Comparison of ENCODE assay signal across 37 cellular contexts in genomic region chr9:72906810-72907209, GRCh38. TPM values are rescaled to one million over a fixed set of nuclear protein-coding genes. Genes with fewer than 3 reads are reported as not detected.
DNase-seq lines count a peak whose midpoint lies in the region; ATAC-seq, FAIRE-seq and TF ChIP-seq lines count a peak whose summit lies in the region.
"Had no signal": no experiment of that assay in that cellular context is flagged by ENCODE, and none has a peak within 500 bp of the region (broad histone marks: within the 10 kb centered on the region; RNA-seq: fewer than 3 reads in every experiment).

No MANE protein-coding gene starts in this region.

- intact Hi-C loops in dendritic cell treated with granulocyte-macrophage colony-stimulating factor and Interleukin-4, amounts not matched to agents 40 ng/mL and 50 ng/mL, for 4 days (cut with micrococcal nuclease): loop anchor here (5.0 kb wide), 1 partner anchor 45 kb away; the partner anchor contains the start of gene ALDH1A1
- intact Hi-C loops in spleen (cut with DNase I; ENCODE audit: low total_unique reads): no loop called here

- POLR2A ChIA-PET in A549 (lab: Yijun Ruan, JAX): no interaction called here

- H4K20me1 ChIP-seq in OCI-LY3 (ENCODE audit: insufficient read depth, low read length) (peaks cover 5% of the 10 kb centered on the region; the same call in 1 of the 2 replicates), smooth muscle cell (ENCODE audit: low read depth) (no peaks in the 10 kb centered on the region)
- H4K20me1 ChIP-seq: BLaER1; BLaER1 treated with 17β-estradiol and CSF1 and Interleukin-3, amounts not matched to agents 10 nM and 100 nM had no signal

- no peaks in the 10 kb centered on the region for H3F3A ChIP-seq in smooth muscle cell (ENCODE audit: low read depth)

- CTCF ChIA-PET in A549 (lab: Yijun Ruan, JAX): interaction anchor here (0.7 to 2.0 kb wide), 4 partner anchors 17 to 80 kb away, joined by 3 to 8 read pairs (median 4); no protein-coding TSS in a partner anchor

- H3K4me3 Mint-ChIP-seq in dendritic cell treated with granulocyte-macrophage colony-stimulating factor and Interleukin-4, amounts not matched to agents 40 ng/mL and 50 ng/mL, for 4 days: peak overlapping the region; percentile 17
- H3K4me3 Mint-ChIP-seq in chondrocyte (ENCODE audit: unreplicated experiment): no peak overlapping the region
- H3K4me3 Mint-ChIP-seq: B cell; CD14-positive monocyte; CD4-positive, alpha-beta memory T cell; CD4-positive, alpha-beta T cell; CD4-positive, CD25-positive, alpha-beta regulatory T cell; CD8-positive, alpha-beta memory T cell; CD8-positive, alpha-beta T cell had no signal

- FAIRE-seq in A549 (lab: Jason Lieb, UNC): no peak
- FAIRE-seq: A204.1, D721Med had no signal

- H3K9ac ChIP-seq in OCI-LY3 (ENCODE audit: low read length): no peak overlapping the region
- no peak overlapping the region for H3K9ac ChIP-seq in smooth muscle cell (ENCODE audit: low read depth)
- H3K9ac ChIP-seq: BLaER1; BLaER1 treated with 17β-estradiol and CSF1 and Interleukin-3, amounts not matched to agents 10 nM and 100 nM had no signal

- no peaks in the 10 kb centered on the region for H3K9me3 Mint-ChIP-seq in dendritic cell treated with granulocyte-macrophage colony-stimulating factor and Interleukin-4, amounts not matched to agents 40 ng/mL and 50 ng/mL, for 4 days
- no peaks in the 10 kb centered on the region for H3K9me3 Mint-ChIP-seq in chondrocyte (ENCODE audit: low read depth)
- H3K9me3 Mint-ChIP-seq: CD14-positive monocyte; CD4-positive, alpha-beta memory T cell; CD4-positive, alpha-beta T cell; CD8-positive, alpha-beta memory T cell; CD8-positive, alpha-beta T cell had no signal

- TF ChIP-seq EP300 in A549 (IDR thresholded peaks at IDR 0.05): no peak

- TF ChIP-seq RAD21 in A549 (conservative IDR thresholded peaks at IDR 0.05 in 1 of 2, IDR thresholded peaks at IDR 0.05 in 1 of 2): no peak

- H3K27ac ChIP-seq in A549: peak overlapping the region; percentile 19 to 63
- H3K27ac ChIP-seq in OCI-LY3 (ENCODE audit: low read length): no peak overlapping the region
- H3K27ac ChIP-seq in spleen: peak overlapping the region in 6 of 8 donors; percentile 16 to 53 (median 42)
- H3K27ac ChIP-seq in smooth muscle cell (ENCODE audit: low read depth): no peak overlapping the region
- H3K27ac ChIP-seq: 22Rv1; BLaER1; BLaER1 treated with 17β-estradiol and CSF1 and Interleukin-3, amounts not matched to agents 10 nM and 100 nM; C4-2B had no signal

- no peak overlapping the region; the same call in 2 of the 3 replicates for H3K4me3 ChIP-seq in A549
- H3K4me3 ChIP-seq in OCI-LY3 (ENCODE audit: low read length): no peak overlapping the region
- H3K4me3 ChIP-seq in spleen: no peak overlapping the region
- no peak overlapping the region for H3K4me3 ChIP-seq in smooth muscle cell
- H3K4me3 ChIP-seq: BLaER1; BLaER1 treated with 17β-estradiol and CSF1 and Interleukin-3, amounts not matched to agents 10 nM and 100 nM had no signal

- TF ChIP-seq POLR2A in A549 (IDR thresholded peaks at IDR 0.05; ENCODE audit: low read length) (no peak), spleen (IDR thresholded peaks at IDR 0.05) (no peak)

- peak overlapping the region; percentile 66 for H3K27ac Mint-ChIP-seq in dendritic cell treated with granulocyte-macrophage colony-stimulating factor and Interleukin-4, amounts not matched to agents 40 ng/mL and 50 ng/mL, for 4 days
- H3K27ac Mint-ChIP-seq in chondrocyte (ENCODE audit: unreplicated experiment): no peak overlapping the region
- H3K27ac Mint-ChIP-seq: B cell; CD4-positive, alpha-beta memory T cell; CD4-positive, alpha-beta T cell; CD4-positive, CD25-positive, alpha-beta regulatory T cell; CD8-positive, alpha-beta memory T cell; CD8-positive, alpha-beta T cell had no signal

- no peaks in the 10 kb centered on the region for H3K79me2 ChIP-seq in OCI-LY3 (ENCODE audit: low read length)
- no peaks in the 10 kb centered on the region for H3K79me2 ChIP-seq in smooth muscle cell (ENCODE audit: low read depth)

- H3K4me1 ChIP-seq in A549 (peaks cover 99% of the 10 kb centered on the region), OCI-LY3 (ENCODE audit: low read length) (peaks cover 24% of the 10 kb centered on the region), spleen (peaks cover 0 to 16% (median 4%) of the 10 kb centered on the region in 6 donors), smooth muscle cell (ENCODE audit: low read depth) (no peaks in the 10 kb centered on the region)
- H3K4me1 ChIP-seq: BE2C; BLaER1; BLaER1 treated with 17β-estradiol and CSF1 and Interleukin-3, amounts not matched to agents 10 nM and 100 nM; Caco-2 had no signal

- DNase-seq in A549 (ENCODE audit: low read depth in 1 of 2, low spot score in 1 of 2) (no peak), spleen (no peak), chondrocyte (ENCODE audit: low spot score) (no peak), smooth muscle cell (lab: John Stamatoyannopoulos, UW; ENCODE audit: unreplicated experiment) (no peak), amniotic stem cell (lab: John Stamatoyannopoulos, UW) (no peak)
- DNase-seq: 8988T; ACHN; AML-193; BE2C; C1 segment of cervical spinal cord; Caco-2; Calu3; CD4-positive, alpha-beta memory T cell; CD4-positive, alpha-beta T cell; CD4-positive, CD25-positive, alpha-beta regulatory T cell; CD8-positive, alpha-beta memory T cell; CD8-positive, alpha-beta T cell; DMS 273 treated with DMSO at 0.1 percent for 48 hours; DMS153; DMS53; DMS79; DMS79 treated with DMSO at 0.1 percent for 48 hours; DND-41; EL had no signal

- ATAC-seq in A549 (no peak), HG03378 (IDR thresholded peaks at IDR 0.05; ENCODE audit: unreplicated experiment) (no peak)
- ATAC-seq: CD8-positive, alpha-beta T cell had no signal

- no peaks in the 10 kb centered on the region for H3K36me3 Mint-ChIP-seq in dendritic cell treated with granulocyte-macrophage colony-stimulating factor and Interleukin-4, amounts not matched to agents 40 ng/mL and 50 ng/mL, for 4 days (ENCODE audit: low read depth)
- H3K36me3 Mint-ChIP-seq in chondrocyte (ENCODE audit: low read depth): no peaks in the 10 kb centered on the region
- H3K36me3 Mint-ChIP-seq: CD4-positive, alpha-beta memory T cell; CD4-positive, CD25-positive, alpha-beta regulatory T cell; CD8-positive, alpha-beta memory T cell; CD8-positive, alpha-beta T cell had no signal

- H3K27me3 Mint-ChIP-seq in dendritic cell treated with granulocyte-macrophage colony-stimulating factor and Interleukin-4, amounts not matched to agents 40 ng/mL and 50 ng/mL, for 4 days: no peaks in the 10 kb centered on the region
- H3K27me3 Mint-ChIP-seq in chondrocyte (ENCODE audit: low read depth): peaks cover 15% of the 10 kb centered on the region
- H3K27me3 Mint-ChIP-seq: CD4-positive, alpha-beta T cell; CD4-positive, CD25-positive, alpha-beta regulatory T cell had no signal

- H3K4me2 ChIP-seq in A549 (peak overlapping the region; percentile 47), OCI-LY3 (ENCODE audit: low read length) (peak overlapping the region; percentile 36), smooth muscle cell (no peak overlapping the region)
- H3K4me2 ChIP-seq: BLaER1; BLaER1 treated with 17β-estradiol and CSF1 and Interleukin-3, amounts not matched to agents 10 nM and 100 nM had no signal

- no peak overlapping the region for H2AFZ ChIP-seq in OCI-LY3 (ENCODE audit: low read depth, low read length)
- H2AFZ ChIP-seq in smooth muscle cell (ENCODE audit: low read depth): no peak overlapping the region

- 13% methylated on average over 1 of the region's 1 CpG for WGBS in A549 (ENCODE audit: missing lambda C conversion rate)
- WGBS in spleen, 5 donors: 76 to 93% (median 83%) methylated on average over 1 of the region's 1 CpG
- 96% methylated on average over 1 of the region's 1 CpG for WGBS in smooth muscle cell (ENCODE audit: low lambda C conversion rate)

- H3K27me3 ChIP-seq in OCI-LY3 (ENCODE audit: low read depth, low read length) (peaks cover 39% of the 10 kb centered on the region), spleen (replicated peaks in 1 of 7) (no peaks in the 10 kb centered on the region), smooth muscle cell (ENCODE audit: low read depth) (no peaks in the 10 kb centered on the region)
- H3K27me3 ChIP-seq: BE2C; BLaER1; BLaER1 treated with 17β-estradiol and CSF1 and Interleukin-3, amounts not matched to agents 10 nM and 100 nM had no signal

- peaks cover 25% of the 10 kb centered on the region for H3K4me1 Mint-ChIP-seq in dendritic cell treated with granulocyte-macrophage colony-stimulating factor and Interleukin-4, amounts not matched to agents 40 ng/mL and 50 ng/mL, for 4 days (ENCODE audit: low read depth)
- H3K4me1 Mint-ChIP-seq in chondrocyte (ENCODE audit: low read depth): no peaks in the 10 kb centered on the region
- H3K4me1 Mint-ChIP-seq: B cell; CD4-positive, alpha-beta memory T cell; CD4-positive, CD25-positive, alpha-beta regulatory T cell; CD8-positive, alpha-beta memory T cell had no signal

- H3K9me3 ChIP-seq in A549 (no peaks in the 10 kb centered on the region), OCI-LY3 (ENCODE audit: insufficient read depth, low read length) (no peaks in the 10 kb centered on the region), spleen (no peaks in the 10 kb centered on the region), smooth muscle cell (replicated peaks; ENCODE audit: low read depth) (no peaks in the 10 kb centered on the region)
- H3K9me3 ChIP-seq: BE2C; BLaER1; BLaER1 treated with 17β-estradiol and CSF1 and Interleukin-3, amounts not matched to agents 10 nM and 100 nM; Caco-2 had no signal

- H3K36me3 ChIP-seq in OCI-LY3 (replicated peaks; ENCODE audit: low read depth, low read length) (no peaks in the 10 kb centered on the region), spleen (peaks cover 0 to 6% (median 0%) of the 10 kb centered on the region in 6 donors), smooth muscle cell (ENCODE audit: low read depth) (no peaks in the 10 kb centered on the region)
- H3K36me3 ChIP-seq: BE2C; BLaER1; BLaER1 treated with 17β-estradiol and CSF1 and Interleukin-3, amounts not matched to agents 10 nM and 100 nM had no signal

- TF ChIP-seq CTCF in A549 (IDR thresholded peaks at IDR 0.05) (no peak), OCI-LY3 (IDR thresholded peaks at IDR 0.05; ENCODE audit: low read depth, low read length) (no peak), spleen (IDR thresholded peaks at IDR 0.05 in 8 of 11, conservative IDR thresholded peaks at IDR 0.05 in 3 of 11) (no peak), chondrocyte (IDR thresholded peaks at IDR 0.05) (no peak), smooth muscle cell (IDR thresholded peaks at IDR 0.05; ENCODE audit: borderline replicate concordance, insufficient read depth, poor library complexity, severe bottlenecking) (no peak)

RNA-seq across cellular contexts. Expression of gene ALDH1A1, which starts 46.0 kb away (rescaled TPM):
- polyA plus RNA-seq in A549 (2011; rRNA removed): 6,119 and 8,617 TPM in 2 replicates
- 2,623 and 3,095 TPM in 2 replicates for polyA plus RNA-seq in A549 (2012; cell fraction: cytosol; rRNA removed)
- 1,463 and 2,252 TPM in 2 replicates for polyA plus RNA-seq in A549 (2012; cell fraction: nucleus; rRNA removed)
- polyA plus RNA-seq in A549 (2017; fragmentation: RNase III; extraction: RNeasy Plus Mini Kit Qiagen cat#74134 plus additional on column Dnase treatment): 9,362 to 9,987 TPM (median 9,373 TPM) in 3 replicates
- 2,553 and 2,631 TPM in 2 replicates for polyA minus RNA-seq in A549 (2011; rRNA and poly(A)+ RNA removed)
- 100 to 1,000 TPM in 2 of 7 donors, 10 to 100 TPM in 5; 55.7 to 129 (median 71.9) TPM for total RNA-seq in spleen
- polyA plus RNA-seq in spleen: 10 to 100 TPM; 19.1 to 63.4 (median 26.2) TPM
- 0.27 TPM in 1 of 3 replicates, not detected in the others for total RNA-seq in chondrocyte
- 0.09 and 0.54 TPM in 2 replicates for total RNA-seq in smooth muscle cell
- 0.07 TPM in 1 of 2 replicates, not detected in the other for polyA plus RNA-seq in smooth muscle cell
- total RNA-seq: A172; B cell; CD8-positive, alpha-beta T cell; Daoy had no signal
- polyA plus RNA-seq: CD4-positive, alpha-beta memory T cell; CD8-positive, alpha-beta memory T cell had no signal

Comparison
In these comparisons a context has a peak if more than half of its experiments do, and no peak if none do; other contexts are left out.
1. H3K27ac ChIP-seq: peak in A549 (2 of 2) and spleen (6 of 8); none in OCI-LY3 (single experiment) and smooth muscle cell (single experiment).
2. RNA of gene ALDH1A1, which starts 46.0 kb away (total RNA-seq): 55.7 to 129 TPM in spleen; 0.27 TPM in chondrocyte and 0.09 to 0.54 TPM in smooth muscle cell; every median in the first group is over 10 times any median in the second.